ENCODE assay signal across 1 cellular context in the genomic region with DNA sequence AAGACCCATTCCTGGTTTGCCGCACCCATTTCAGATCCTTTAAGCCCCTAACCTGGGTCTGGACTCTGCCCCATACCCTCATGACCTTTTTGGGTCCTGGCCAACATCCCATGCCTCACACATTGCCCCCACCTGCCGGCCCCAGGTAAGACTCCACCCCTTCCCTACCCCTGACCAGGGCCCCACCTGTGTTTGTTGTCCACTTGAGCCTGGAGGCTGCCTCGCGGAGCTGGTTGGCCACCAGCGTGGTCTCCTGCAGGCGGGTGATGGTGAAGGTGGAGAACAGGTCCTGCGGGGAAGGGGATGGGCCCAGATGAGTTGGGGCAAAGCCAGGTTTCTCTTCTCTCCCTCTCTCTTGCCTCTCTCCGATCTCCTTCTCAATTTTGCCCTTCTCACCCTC.
TF ChIP-seq lines count a peak whose summit lies in the region.

No MANE protein-coding gene starts in this region.

TF ChIP-seq in K562, 482 proteins besides CTCF, POLR2A, EP300 and RAD21:
- TF ChIP-seq ZNF146 (CRISPR knock-in tag; IDR thresholded peaks at IDR 0.05; ENCODE audit: unreplicated experiment) (no peak), SMC3 (conservative IDR thresholded peaks at IDR 0.05; ENCODE audit: insufficient read depth, low read depth, low read length) (no peak), TARDBP (IDR thresholded peaks at IDR 0.05) (no peak), NR2C1 (IDR thresholded peaks at IDR 0.05) (no peak), NR2C1 (tag; IDR thresholded peaks at IDR 0.05) (no peak), RUNX1 (IDR thresholded peaks at IDR 0.05; ENCODE audit: low read depth) (no peak), ZNF445 (CRISPR knock-in tag; IDR thresholded peaks at IDR 0.05; ENCODE audit: low read depth) (no peak), POLR2G (IDR thresholded peaks at IDR 0.05; ENCODE audit: low read depth, low read length) (peak; percentile 38), NFIC (IDR thresholded peaks at IDR 0.05) (peak; percentile 16)
TF ChIP-seq in K562: peak in this region for 2.
